Comparison of ENCODE assay signal across 8 cellular contexts in the genomic region with DNA sequence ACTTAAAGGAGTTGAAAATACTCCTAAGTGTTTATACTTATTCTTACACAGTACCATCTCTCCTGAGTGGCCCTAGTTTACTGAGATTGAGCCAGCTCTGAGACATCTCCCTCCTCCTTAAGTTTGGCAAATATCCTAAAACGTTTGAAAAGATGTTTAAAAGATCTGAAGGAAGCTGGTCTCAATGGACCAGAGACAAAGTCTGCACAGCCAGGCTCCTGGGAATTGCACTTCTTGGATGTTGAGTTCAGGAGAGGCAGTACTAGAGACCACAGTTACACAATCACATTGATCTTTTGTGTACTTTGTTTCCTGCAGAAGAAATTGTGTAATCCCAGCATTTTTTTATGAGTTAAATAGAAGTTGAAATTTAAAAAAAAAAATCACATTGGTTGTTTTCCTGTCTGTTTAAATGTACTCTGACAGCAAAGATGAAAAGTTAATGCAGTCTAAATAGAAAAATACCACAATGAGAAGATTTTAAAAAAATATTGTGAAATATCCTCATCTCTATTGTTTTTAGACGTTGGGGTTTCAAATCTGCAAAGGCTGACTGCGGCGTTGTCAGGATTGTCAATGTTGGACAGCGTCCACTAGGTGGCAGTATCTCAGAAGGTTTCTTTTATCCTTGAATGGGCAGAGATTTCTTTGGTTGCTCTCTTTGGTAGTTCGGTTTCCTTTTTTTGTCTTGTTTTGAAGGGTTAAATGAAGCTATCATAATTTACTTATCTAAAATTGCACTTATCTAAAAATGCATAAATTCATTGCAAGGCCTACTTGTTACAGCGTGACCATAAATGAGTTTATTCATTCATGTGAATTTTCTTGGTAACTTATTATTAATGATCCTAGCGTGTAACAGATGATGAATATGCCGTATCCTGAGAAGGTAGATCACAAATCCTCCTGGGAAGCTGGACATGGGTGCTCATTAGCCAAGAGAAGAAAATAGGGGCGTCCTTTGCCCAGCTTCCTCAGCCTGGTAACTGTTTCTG. TPM values are rescaled to one million over a fixed set of nuclear protein-coding genes. Genes with fewer than 3 reads are reported as not detected.
DNase-seq lines count a peak whose midpoint lies in the region; ATAC-seq and TF ChIP-seq lines count a peak whose summit lies in the region.

No MANE protein-coding gene starts in this region.

- no peak overlapping the region for H3K27ac ChIP-seq in dorsolateral prefrontal cortex
- no peak overlapping the region for H3K27ac ChIP-seq in lung (ENCODE audit: low read depth in 1 of 2, low read length in 1 of 2)

- peak; percentile 56 for ATAC-seq in HG02642 (IDR thresholded peaks at IDR 0.05; ENCODE audit: poor library complexity, unreplicated experiment)
- peak; percentile 85 for ATAC-seq in lung (ENCODE audit: insufficient read depth, low FRiP score)

- H3K9me3 ChIP-seq in lung (ENCODE audit: control insufficient read depth in 2 of 2, insufficient read depth in 1 of 2, low read length in 1 of 2): no peaks in the 10 kb centered on the region

- intact Hi-C loops in dorsolateral prefrontal cortex (cut with DNase I): loop anchor here in 1 of 2 donors (10.0 kb wide), 1 partner anchor 1210 kb away; no protein-coding TSS in a partner anchor

- H3K36me3 ChIP-seq in lung (ENCODE audit: control insufficient read depth in 2 of 2, insufficient read depth in 2 of 2, low read length in 2 of 2): no peaks in the 10 kb centered on the region

- peak; percentile 22 for DNase-seq in DMS 273 treated with DMSO at 0.1 percent for 48 hours (lab: John Stamatoyannopoulos, UW)
- peak; percentile 33 for DNase-seq in NCI-H226
- DNase-seq in activated CD4-positive, alpha-beta T cell treated with anti-CD3 and anti-CD28 coated beads for 48 hours: peak; percentile 68
- DNase-seq in dorsolateral prefrontal cortex: peak in 6 of 10 donors; percentile 32 to 63 (median 40)
- DNase-seq in lung (ENCODE audit: low spot score): peak; percentile 60
- peak; percentile 10 to 26 for DNase-seq in stimulated activated CD8-positive, alpha-beta memory T cell treated with anti-CD3 and anti-CD28 coated beads, Interleukin-4, amount 100 ng/mL, for 4 hours (ENCODE audit: low read depth in 2 of 2, low spot score in 1 of 2)
- no peak for DNase-seq in GM19240 (ENCODE audit: insufficient read length, low spot score)

- H3K27me3 ChIP-seq in dorsolateral prefrontal cortex (peaks cover 0 to 19% (median 0%) of the 10 kb centered on the region in 45 donors), lung (ENCODE audit: control insufficient read depth, insufficient read depth) (no peaks in the 10 kb centered on the region)

- 30 to 35% methylated on average over 10 of the region's 10 CpGs for WGBS in lung, 2 donors

- H3K4me3 ChIP-seq in dorsolateral prefrontal cortex: no peak overlapping the region
- H3K4me3 ChIP-seq in lung: no peak overlapping the region

- TF ChIP-seq CTCF in dorsolateral prefrontal cortex (IDR thresholded peaks at IDR 0.05 in 54 of 56, conservative IDR thresholded peaks at IDR 0.05 in 2 of 56; ENCODE audit: low read depth in 1 of 56, partially characterized antibody in 56 of 56) (peak; percentile 78 to 95 (median 89)), lung (IDR thresholded peaks at IDR 0.05; ENCODE audit: control extremely low read depth, extremely low read depth) (peak; percentile 50)

- no peaks in the 10 kb centered on the region for H3K4me1 ChIP-seq in lung (ENCODE audit: control insufficient read depth in 2 of 2, insufficient read depth in 2 of 2, low read length in 2 of 2)

RNA-seq across cellular contexts. Expression of a gene that starts 20.9 kb away (rescaled TPM):
- total RNA-seq in dorsolateral prefrontal cortex: under 1 TPM in 2 of 120 experiments, not detected in 118; 0.28 to 0.64 TPM
- under 1 TPM in 1 of 2 donors, not detected in 1; 0.97 TPM for total RNA-seq in lung
- polyA plus RNA-seq in lung: under 1 TPM in 1 of 2 donors, not detected in 1; 0.06 TPM
